Comparison of ENCODE assay signal across 18 cellular contexts in genomic region chr10:97048649-97049427, GRCh38.
"Had no signal": no experiment of that assay in that cellular context is flagged by ENCODE, and none has a peak within 500 bp of the region (broad histone marks: within the 10 kb centered on the region; RNA-seq: fewer than 3 reads in every experiment).

No MANE protein-coding gene starts in this region.

- H3K9me3 ChIP-seq: adrenal gland, gastrocnemius medialis, mucosa of descending colon, sigmoid colon had no signal

- H3K36me3 ChIP-seq: adrenal gland, gastrocnemius medialis, heart right ventricle, sigmoid colon, tibial nerve had no signal

- H3K27me3 ChIP-seq: adrenal gland, gastrocnemius medialis, heart right ventricle, sigmoid colon, tibial nerve had no signal

- H3K36me3 Mint-ChIP-seq: naive thymus-derived CD8-positive, alpha-beta T cell; stimulated activated naive B cell treated with anti-CD40 and anti-IgM and Interleukin-4, amounts not matched to agents 10 μg/mL and 1 μg/mL and 100 μg/mL, for 72 hours had no signal

- H3K4me3 ChIP-seq: adrenal gland, gastrocnemius medialis, heart right ventricle, mucosa of descending colon, sigmoid colon, tibial nerve had no signal

- H3K4me1 ChIP-seq: adrenal gland, gastrocnemius medialis, sigmoid colon, tibial nerve had no signal

- H3K27ac ChIP-seq: adrenal gland, epithelial cell of prostate, gastrocnemius medialis, heart right ventricle, sigmoid colon, tibial nerve had no signal

- ATAC-seq: gastrocnemius medialis; mucosa of descending colon; naive thymus-derived CD8-positive, alpha-beta T cell; stimulated activated naive B cell treated with anti-CD40 and anti-IgM and Interleukin-4, amounts not matched to agents 10 μg/mL and 1 μg/mL and 100 μg/mL, for 72 hours had no signal

- H3K4me3 Mint-ChIP-seq: activated CD4-positive, alpha-beta memory T cell treated with anti-CD3 and anti-CD28 coated beads, Interleukin-2, amount 10 ng/mL, durations not matched to agents 7 days and 5 days; activated naive CD4-positive, alpha-beta T cell treated with anti-CD3 and anti-CD28 coated beads for 36 hours; naive thymus-derived CD8-positive, alpha-beta T cell; stimulated activated naive B cell treated with anti-CD40 and anti-IgM and Interleukin-4, amounts not matched to agents 10 μg/mL and 1 μg/mL and 100 μg/mL, for 72 hours had no signal

- FAIRE-seq: islet of Langerhans had no signal

- DNase-seq: activated CD4-positive, alpha-beta memory T cell treated with anti-CD3 and anti-CD28 coated beads, Interleukin-2, amount 10 ng/mL, durations not matched to agents 7 days and 5 days; activated CD8-positive, alpha-beta memory T cell treated with anti-CD3 and anti-CD28 coated beads, Interleukin-2, amount 50 U/mL, for 4 hours; activated naive CD4-positive, alpha-beta T cell treated with anti-CD3 and anti-CD28 coated beads for 36 hours; adrenal gland; central memory CD4-positive, alpha-beta T cell; cortex of kidney; effector CD8-positive, alpha-beta T cell; gastrocnemius medialis; heart right ventricle; mammary epithelial cell; mucosa of descending colon; naive thymus-derived CD8-positive, alpha-beta T cell; sigmoid colon; stimulated activated CD4-positive, alpha-beta T cell treated with anti-CD3 and anti-CD28 coated beads, Interleukin-2, amount 100 ng/mL, for 24 hours; stimulated activated naive B cell treated with anti-CD40 and anti-IgM and Interleukin-4, amounts not matched to agents 10 μg/mL and 1 μg/mL and 100 μg/mL, for 72 hours had no signal

- H3K4me1 Mint-ChIP-seq: activated CD4-positive, alpha-beta memory T cell treated with anti-CD3 and anti-CD28 coated beads, Interleukin-2, amount 10 ng/mL, durations not matched to agents 7 days and 5 days had no signal

- H3K27ac Mint-ChIP-seq: activated CD4-positive, alpha-beta memory T cell treated with anti-CD3 and anti-CD28 coated beads, Interleukin-2, amount 10 ng/mL, durations not matched to agents 7 days and 5 days; activated naive CD4-positive, alpha-beta T cell treated with anti-CD3 and anti-CD28 coated beads for 36 hours; stimulated activated naive B cell treated with anti-CD40 and anti-IgM and Interleukin-4, amounts not matched to agents 10 μg/mL and 1 μg/mL and 100 μg/mL, for 72 hours had no signal
